In genomic region chr13:104900186-104900817, GRCh38 we compare ENCODE assay signal across 26 cellular contexts.
DNase-seq lines count a peak whose midpoint lies in the region; ATAC-seq, FAIRE-seq and TF ChIP-seq lines count a peak whose summit lies in the region.
"Had no signal": no experiment of that assay in that cellular context is flagged by ENCODE, and none has a peak within 500 bp of the region (broad histone marks: within the 10 kb centered on the region; RNA-seq: fewer than 3 reads in every experiment).

No MANE protein-coding gene starts in this region.

- H4K20me1 ChIP-seq in HepG2 (ENCODE audit: insufficient read depth, low read length) = no peaks in the 10 kb centered on the region

- peaks cover 6% of the 10 kb centered on the region for H3K4me1 Mint-ChIP-seq in chondrocyte (ENCODE audit: low read depth)
- H3K4me1 Mint-ChIP-seq: CD4-positive, CD25-positive, alpha-beta regulatory T cell had no signal

- TF ChIP-seq CTCF in HepG2 (CRISPR knock-in tag; IDR thresholded peaks at IDR 0.05) = no peak
- TF ChIP-seq CTCF in right lobe of liver (IDR thresholded peaks at IDR 0.05) = peak in 2 of 4 donors; percentile 18 to 37
- TF ChIP-seq CTCF in chondrocyte (IDR thresholded peaks at IDR 0.05) = peak; percentile 49
- TF ChIP-seq CTCF in foreskin fibroblast (IDR thresholded peaks at IDR 0.05; ENCODE audit: low read depth, low read length) = no peak
- peak in 1 of 9 donors; percentile 31 for TF ChIP-seq CTCF in heart right ventricle (IDR thresholded peaks at IDR 0.05)
- TF ChIP-seq CTCF in GM10266 (IDR thresholded peaks at IDR 0.05; ENCODE audit: control insufficient read depth, insufficient read depth, low read depth, missing control alignments) = no peak
- no peak for TF ChIP-seq CTCF in ascending aorta (IDR thresholded peaks at IDR 0.05)

- CTCF ChIA-PET in HepG2 (lab: Yijun Ruan, JAX; ENCODE audit: low intra/inter-chr PET ratio, low total read pairs) = no interaction called here

- no peak overlapping the region for H3K4me3 Mint-ChIP-seq in chondrocyte (ENCODE audit: unreplicated experiment)
- H3K4me3 Mint-ChIP-seq: CD4-positive, CD25-positive, alpha-beta regulatory T cell had no signal

- 0% methylated on average over 1 of the region's 1 CpG for WGBS in HepG2 (ENCODE audit: low lambda C conversion rate)
- 36% methylated on average over 1 of the region's 1 CpG for WGBS in right lobe of liver (ENCODE audit: insufficient coverage, low coverage, low lambda C conversion rate, missing lambda C conversion rate)
- 91 to 94% methylated on average over 1 of the region's 1 CpG for WGBS in heart right ventricle, 2 donors

- no peak overlapping the region for H3K27ac Mint-ChIP-seq in chondrocyte (ENCODE audit: unreplicated experiment)
- H3K27ac Mint-ChIP-seq: CD4-positive, CD25-positive, alpha-beta regulatory T cell had no signal

- H3K36me3 Mint-ChIP-seq in chondrocyte (ENCODE audit: low read depth) = no peaks in the 10 kb centered on the region
- H3K36me3 Mint-ChIP-seq: CD4-positive, CD25-positive, alpha-beta regulatory T cell had no signal

- no TSS peak for BruUV-seq in HepG2 (replicated peaks; lab: Mats Ljungman, UMichigan)

- H3K9ac ChIP-seq in HepG2 (ENCODE audit: insufficient read depth, low read depth, low read length) = no peak overlapping the region

- no peak overlapping the region for H3K4me2 ChIP-seq in HepG2 (ENCODE audit: low read depth, low read length)

- in situ Hi-C loops in HepG2 (cut with HindIII; ENCODE audit: extremely low pct_ligation_motif_present, low pct_unique_long_range_greater_than_20kb) = no loop called here

- H3K36me3 ChIP-seq in HepG2 (replicated peaks in 1 of 2; ENCODE audit: control insufficient read depth in 1 of 2, insufficient read depth in 2 of 2, low read length in 2 of 2) (no peaks in the 10 kb centered on the region), right lobe of liver (no peaks in the 10 kb centered on the region), heart right ventricle (no peaks in the 10 kb centered on the region), ascending aorta (no peaks in the 10 kb centered on the region)
- H3K36me3 ChIP-seq: BE2C, MG63 had no signal

- no peak overlapping the region for H2AFZ ChIP-seq in HepG2 (ENCODE audit: low read length)

- TF ChIP-seq EP300 in HepG2 (IDR thresholded peaks at IDR 0.05; ENCODE audit: low read depth in 2 of 2, low read length in 2 of 2) = no peak
- no peak for TF ChIP-seq EP300 in HepG2 (CRISPR knock-in tag; IDR thresholded peaks at IDR 0.05; ENCODE audit: borderline replicate concordance)

- H3K27me3 ChIP-seq in HepG2 (ENCODE audit: control insufficient read depth in 1 of 2, insufficient read depth in 2 of 2, low read length in 2 of 2) = no peaks in the 10 kb centered on the region; a peak in 1 of 5 replicates
- no peaks in the 10 kb centered on the region for H3K27me3 ChIP-seq in right lobe of liver
- no peaks in the 10 kb centered on the region for H3K27me3 ChIP-seq in heart right ventricle
- H3K27me3 ChIP-seq in ascending aorta = no peaks in the 10 kb centered on the region
- H3K27me3 ChIP-seq: BE2C, MG63 had no signal

- no peaks in the 10 kb centered on the region for H3K9me3 Mint-ChIP-seq in chondrocyte (ENCODE audit: low read depth)

- POLR2A ChIA-PET in HepG2 (lab: Yijun Ruan, JAX) = no interaction called here

- intact Hi-C loops in HepG2 (cut with micrococcal nuclease; ENCODE audit: unreplicated experiment) = no loop called here
- intact Hi-C loops in right lobe of liver (cut with DNase I) = no loop called here
- intact Hi-C loops in heart right ventricle (cut with DNase I) = loop anchor here in 1 of 10 donors (5.0 kb wide), 1 partner anchor 1442 kb away; no protein-coding TSS in a partner anchor
- intact Hi-C loops in ascending aorta (cut with DNase I) = no loop called here

- DNase-seq in HepG2 (ENCODE audit: low spot score) (no peak), right lobe of liver (no peak), chondrocyte (ENCODE audit: low spot score) (no peak), foreskin fibroblast (peak; percentile 3 to 18), heart right ventricle (no peak), GM10266 (ENCODE audit: extremely low spot score) (no peak), GM12891 (ENCODE audit: insufficient read length, low spot score) (no peak), ascending aorta (ENCODE audit: low spot score in 2 of 2) (no peak)
- DNase-seq: BE2C; CD4-positive, CD25-positive, alpha-beta regulatory T cell; COR-L47; DMS 273 treated with DMSO at 0.1 percent for 48 hours; DND-41; GDM1; GOT3; Karpas-422; MG63; NCI-H1048; NCI-H1436; NCI-H2029; NCI-H345; NCI-H526; PC-3; RPMI8226; SHP77 treated with DMSO at 0.1 percent for 48 hours had no signal

- H3K9me3 ChIP-seq in HepG2 (ENCODE audit: low read length) = peaks cover 52% of the 10 kb centered on the region
- no peaks in the 10 kb centered on the region for H3K9me3 ChIP-seq in right lobe of liver
- H3K9me3 ChIP-seq in heart right ventricle = no peaks in the 10 kb centered on the region
- no peaks in the 10 kb centered on the region for H3K9me3 ChIP-seq in ascending aorta
- H3K9me3 ChIP-seq: BE2C, MG63 had no signal

- TF ChIP-seq POLR2A in HepG2 (IDR thresholded peaks at IDR 0.05; ENCODE audit: insufficient read depth in 1 of 2, low read depth in 2 of 2, low read length in 2 of 2) = no peak
- TF ChIP-seq POLR2A in right lobe of liver (IDR thresholded peaks at IDR 0.05) = no peak
- TF ChIP-seq POLR2A in GM12891 (IDR thresholded peaks at IDR 0.05; ENCODE audit: low read depth, low read length) = no peak

- no peak for ATAC-seq in HepG2
- no peak for ATAC-seq in right lobe of liver
- no peak for ATAC-seq in heart right ventricle
- ATAC-seq: PC-3 had no signal

- H3K27me3 Mint-ChIP-seq in chondrocyte (ENCODE audit: low read depth) = no peaks in the 10 kb centered on the region
- H3K27me3 Mint-ChIP-seq: CD4-positive, CD25-positive, alpha-beta regulatory T cell had no signal

- H3K79me2 ChIP-seq in HepG2 (ENCODE audit: insufficient read depth, low read length) = no peaks in the 10 kb centered on the region

- TF ChIP-seq RAD21 in HepG2 (CRISPR knock-in tag; IDR thresholded peaks at IDR 0.05) = no peak

- no peak for FAIRE-seq in HepG2 (lab: Jason Lieb, UNC)
- no peak for FAIRE-seq in GM12891 (lab: Jason Lieb, UNC)

- no peaks in the 10 kb centered on the region for H3K4me1 ChIP-seq in HepG2 (ENCODE audit: insufficient read depth, low read length)
- no peaks in the 10 kb centered on the region for H3K4me1 ChIP-seq in right lobe of liver
- H3K4me1 ChIP-seq in heart right ventricle = no peaks in the 10 kb centered on the region
- no peaks in the 10 kb centered on the region for H3K4me1 ChIP-seq in ascending aorta

- H3K27ac ChIP-seq in HepG2 (ENCODE audit: extremely low read length, insufficient read depth, low read length) = no peak overlapping the region
- no peak overlapping the region for H3K27ac ChIP-seq in right lobe of liver
- H3K27ac ChIP-seq in heart right ventricle = no peak overlapping the region
- no peak overlapping the region for H3K27ac ChIP-seq in ascending aorta
- H3K27ac ChIP-seq: 22Rv1 had no signal

- H3K4me3 ChIP-seq in HepG2 (replicated peaks in 1 of 3; ENCODE audit: insufficient read depth in 1 of 3, low read depth in 2 of 3, low read length in 3 of 3) = no peak overlapping the region
- no peak overlapping the region for H3K4me3 ChIP-seq in right lobe of liver
- H3K4me3 ChIP-seq in foreskin fibroblast (ENCODE audit: low read depth in 1 of 2, low read length in 2 of 2) = no peak overlapping the region
- no peak overlapping the region for H3K4me3 ChIP-seq in heart right ventricle
- H3K4me3 ChIP-seq in ascending aorta = no peak overlapping the region
- H3K4me3 ChIP-seq: MG63 had no signal

TF ChIP-seq in HepG2, 621 proteins besides CTCF, POLR2A, EP300 and RAD21 (continues in another document):
- TF ChIP-seq, protein P1, sequence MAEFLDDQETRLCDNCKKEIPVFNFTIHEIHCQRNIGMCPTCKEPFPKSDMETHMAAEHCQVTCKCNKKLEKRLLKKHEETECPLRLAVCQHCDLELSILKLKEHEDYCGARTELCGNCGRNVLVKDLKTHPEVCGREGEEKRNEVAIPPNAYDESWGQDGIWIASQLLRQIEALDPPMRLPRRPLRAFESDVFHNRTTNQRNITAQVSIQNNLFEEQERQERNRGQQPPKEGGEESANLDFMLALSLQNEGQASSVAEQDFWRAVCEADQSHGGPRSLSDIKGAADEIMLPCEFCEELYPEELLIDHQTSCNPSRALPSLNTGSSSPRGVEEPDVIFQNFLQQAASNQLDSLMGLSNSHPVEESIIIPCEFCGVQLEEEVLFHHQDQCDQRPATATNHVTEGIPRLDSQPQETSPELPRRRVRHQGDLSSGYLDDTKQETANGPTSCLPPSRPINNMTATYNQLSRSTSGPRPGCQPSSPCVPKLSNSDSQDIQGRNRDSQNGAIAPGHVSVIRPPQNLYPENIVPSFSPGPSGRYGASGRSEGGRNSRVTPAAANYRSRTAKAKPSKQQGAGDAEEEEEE (CRISPR knock-in tag; IDR thresholded peaks at IDR 0.05; ENCODE audit: borderline replicate concordance) = no peak
- TF ChIP-seq, protein P2, sequence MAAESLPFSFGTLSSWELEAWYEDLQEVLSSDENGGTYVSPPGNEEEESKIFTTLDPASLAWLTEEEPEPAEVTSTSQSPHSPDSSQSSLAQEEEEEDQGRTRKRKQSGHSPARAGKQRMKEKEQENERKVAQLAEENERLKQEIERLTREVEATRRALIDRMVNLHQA (CRISPR knock-in tag; IDR thresholded peaks at IDR 0.05) = no peak
- TF ChIP-seq ZNF891 (CRISPR knock-in tag; IDR thresholded peaks at IDR 0.05) (no peak), MATR3 (CRISPR knock-in tag; IDR thresholded peaks at IDR 0.05) (no peak)

TF ChIP-seq in GM12891, 5 proteins besides CTCF, POLR2A, EP300 and RAD21:
- no peak for TF ChIP-seq POU2F2 (IDR thresholded peaks at IDR 0.05; ENCODE audit: low read depth, low read length)
- TF ChIP-seq POLR2AphosphoS5 (IDR thresholded peaks at IDR 0.05; ENCODE audit: low read depth, low read length) = no peak
- TF ChIP-seq TAF1 (IDR thresholded peaks at IDR 0.05; ENCODE audit: low read depth, low read length) = no peak
- no peak for TF ChIP-seq PAX5 (IDR thresholded peaks at IDR 0.05; ENCODE audit: insufficient read depth, low read length, severe bottlenecking)
- TF ChIP-seq SPI1 (IDR thresholded peaks at IDR 0.05; ENCODE audit: low read depth, low read length) = no peak
TF ChIP-seq in GM12891: peak in this region for 0.

Comparison
In these comparisons a context has a peak if more than half of its experiments do, and no peak if none do; other contexts are left out.
1. DNase-seq: peak in foreskin fibroblast (2 of 2); none in HepG2 (single experiment), right lobe of liver (0 of 3), chondrocyte (single experiment), heart right ventricle (0 of 2), GM10266 (single experiment), GM12891 (single experiment) and ascending aorta (0 of 2).